ENCODE assay signal across 11 cellular contexts in genomic region chr4:10123227-10124101, GRCh38. TPM values are rescaled to one million over a fixed set of nuclear protein-coding genes. Genes with fewer than 3 reads are reported as not detected.
DNase-seq lines count a peak whose midpoint lies in the region; ATAC-seq, FAIRE-seq and TF ChIP-seq lines count a peak whose summit lies in the region.
"Had no signal": no experiment of that assay in that cellular context is flagged by ENCODE, and none has a peak within 500 bp of the region (broad histone marks: within the 10 kb centered on the region; RNA-seq: fewer than 3 reads in every experiment).

No MANE protein-coding gene starts in this region.

- H2AFZ ChIP-seq in astrocyte (ENCODE audit: low read depth, low read length) (no peak overlapping the region), HepG2 (ENCODE audit: low read length) (no peak overlapping the region)

- H3K4me1 Mint-ChIP-seq in astrocyte (ENCODE audit: low read depth, unreplicated experiment): peaks cover 26% of the 10 kb centered on the region

- whole genome bisulfite sequencing in HepG2 (ENCODE audit: low lambda C conversion rate): 37% methylated on average over 6 of the region's 12 CpGs

- peak overlapping the region in 9 of 11 experiments; percentile 18 to 61 (median 54); a peak in 15 of 22 replicates for H3K27ac ChIP-seq in BLaER1 treated with 17β-estradiol and CSF1 and Interleukin-3, amounts not matched to agents 10 nM and 100 nM
- no peak overlapping the region for H3K27ac ChIP-seq in astrocyte (ENCODE audit: low read depth, low read length)
- H3K27ac ChIP-seq in HepG2 (ENCODE audit: extremely low read length, insufficient read depth, low read length): peak overlapping the region; percentile 98

- CTCF ChIA-PET in HepG2 (lab: Yijun Ruan, JAX; ENCODE audit: low intra/inter-chr PET ratio, low total read pairs): no interaction called here

- H4K20me1 ChIP-seq in BLaER1 treated with 17β-estradiol and CSF1 and Interleukin-3, amounts not matched to agents 10 nM and 100 nM: no peaks in the 10 kb centered on the region
- no peaks in the 10 kb centered on the region for H4K20me1 ChIP-seq in astrocyte (ENCODE audit: insufficient read depth, low read length)
- no peaks in the 10 kb centered on the region for H4K20me1 ChIP-seq in HepG2 (ENCODE audit: insufficient read depth, low read length)

- ATAC-seq in HepG2 (peak; percentile 68), HG03457 (IDR thresholded peaks at IDR 0.05; ENCODE audit: unreplicated experiment) (no peak)

- TF ChIP-seq CTCF in astrocyte (IDR thresholded peaks at IDR 0.05; ENCODE audit: insufficient read depth, low read depth, low read length) (no peak), HepG2 (CRISPR knock-in tag; IDR thresholded peaks at IDR 0.05) (peak; percentile 47)

- peak in 1 of 2 experiments; percentile 27; a peak in 1 of 4 replicates for TF ChIP-seq POLR2A in HepG2 (IDR thresholded peaks at IDR 0.05; ENCODE audit: insufficient read depth in 1 of 2, low read depth in 2 of 2, low read length in 2 of 2)

- peak overlapping the region; percentile 63 to 98 (median 92) for H3K4me2 ChIP-seq in BLaER1 treated with 17β-estradiol and CSF1 and Interleukin-3, amounts not matched to agents 10 nM and 100 nM
- peak overlapping the region; percentile 48 for H3K4me2 ChIP-seq in astrocyte (ENCODE audit: low read length)
- peak overlapping the region; percentile 70 for H3K4me2 ChIP-seq in HepG2 (ENCODE audit: low read depth, low read length)

- H3K4me3 Mint-ChIP-seq in astrocyte (ENCODE audit: unreplicated experiment): no peak overlapping the region
- H3K4me3 Mint-ChIP-seq: naive B cell had no signal

- H3K9me3 ChIP-seq in BLaER1 treated with 17β-estradiol and CSF1 and Interleukin-3, amounts not matched to agents 10 nM and 100 nM (replicated peaks in 1 of 11): peaks cover 0 to 24% (median 18%) of the 10 kb centered on the region in 11 experiments; a peak in 15 of 22 replicates
- no peaks in the 10 kb centered on the region for H3K9me3 ChIP-seq in astrocyte (ENCODE audit: insufficient read depth, low read depth, low read length)
- no peaks in the 10 kb centered on the region for H3K9me3 ChIP-seq in HepG2 (ENCODE audit: low read length)

- H3K27me3 Mint-ChIP-seq in astrocyte (ENCODE audit: low read depth, unreplicated experiment): peaks cover 6% of the 10 kb centered on the region

- peak in 1 of 2 experiments; percentile 43; a peak in 2 of 4 replicates for TF ChIP-seq EP300 in HepG2 (IDR thresholded peaks at IDR 0.05; ENCODE audit: low read depth in 2 of 2, low read length in 2 of 2)
- peak; percentile 60 for TF ChIP-seq EP300 in HepG2 (CRISPR knock-in tag; IDR thresholded peaks at IDR 0.05; ENCODE audit: borderline replicate concordance)

- H3K4me3 ChIP-seq in BLaER1 treated with 17β-estradiol and CSF1 and Interleukin-3, amounts not matched to agents 10 nM and 100 nM: peak overlapping the region in 3 of 10 experiments; percentile 20 to 29 (median 25); a peak in 3 of 20 replicates
- H3K4me3 ChIP-seq in astrocyte (ENCODE audit: insufficient read depth, low read depth, low read length): no peak overlapping the region
- peak overlapping the region in 1 of 3 experiments; percentile 23; a peak in 2 of 6 replicates for H3K4me3 ChIP-seq in HepG2 (replicated peaks in 1 of 3; ENCODE audit: insufficient read depth in 1 of 3, low read depth in 2 of 3, low read length in 3 of 3)

- no peaks in the 10 kb centered on the region for H3K36me3 Mint-ChIP-seq in astrocyte (ENCODE audit: low read depth, unreplicated experiment)
- H3K36me3 Mint-ChIP-seq: naive B cell had no signal

- FAIRE-seq in astrocyte (lab: Jason Lieb, UNC) (no peak), HepG2 (lab: Jason Lieb, UNC) (peak; percentile 76)

- H3K36me3 ChIP-seq in BLaER1 treated with 17β-estradiol and CSF1 and Interleukin-3, amounts not matched to agents 10 nM and 100 nM: no peaks in the 10 kb centered on the region
- no peaks in the 10 kb centered on the region for H3K36me3 ChIP-seq in astrocyte (ENCODE audit: insufficient read depth, low read length)
- H3K36me3 ChIP-seq in HepG2 (replicated peaks in 1 of 2; ENCODE audit: control insufficient read depth in 1 of 2, insufficient read depth in 2 of 2, low read length in 2 of 2): no peaks in the 10 kb centered on the region

- H3K4me1 ChIP-seq in BLaER1 treated with 17β-estradiol and CSF1 and Interleukin-3, amounts not matched to agents 10 nM and 100 nM: peaks cover 50 to 71% (median 68%) of the 10 kb centered on the region in 10 experiments
- H3K4me1 ChIP-seq in astrocyte (ENCODE audit: insufficient read depth, low read length) (peaks cover 9% of the 10 kb centered on the region), HepG2 (ENCODE audit: insufficient read depth, low read length) (peaks cover 62% of the 10 kb centered on the region)

- H3K27me3 ChIP-seq in BLaER1 treated with 17β-estradiol and CSF1 and Interleukin-3, amounts not matched to agents 10 nM and 100 nM: no peaks in the 10 kb centered on the region
- H3K27me3 ChIP-seq in astrocyte (ENCODE audit: insufficient read depth, low read length) (no peaks in the 10 kb centered on the region), HepG2 (ENCODE audit: control insufficient read depth in 1 of 2, insufficient read depth in 2 of 2, low read length in 2 of 2) (no peaks in the 10 kb centered on the region)

- intact Hi-C loops in HepG2 (cut with micrococcal nuclease; ENCODE audit: unreplicated experiment): loop anchor here (5.0 kb wide), 1 partner anchor 116 kb away; no protein-coding TSS in a partner anchor

- peak overlapping the region in 8 of 11 experiments; percentile 9 to 38 (median 27); a peak in 8 of 22 replicates for H3K9ac ChIP-seq in BLaER1 treated with 17β-estradiol and CSF1 and Interleukin-3, amounts not matched to agents 10 nM and 100 nM
- no peak overlapping the region for H3K9ac ChIP-seq in astrocyte (ENCODE audit: low read length)
- peak overlapping the region; percentile 89 for H3K9ac ChIP-seq in HepG2 (ENCODE audit: insufficient read depth, low read depth, low read length)

- no peaks in the 10 kb centered on the region for H3K9me3 Mint-ChIP-seq in astrocyte (ENCODE audit: unreplicated experiment)
- H3K9me3 Mint-ChIP-seq: naive B cell had no signal

- H3K27ac Mint-ChIP-seq in astrocyte (ENCODE audit: unreplicated experiment): no peak overlapping the region

- in situ Hi-C loops in HepG2 (cut with HindIII; ENCODE audit: extremely low pct_ligation_motif_present, low pct_unique_long_range_greater_than_20kb): no loop called here

- TF ChIP-seq RAD21 in HepG2 (CRISPR knock-in tag; IDR thresholded peaks at IDR 0.05): peak; percentile 27; the same call in 1 of the 2 replicates

- POLR2A ChIA-PET in HepG2 (lab: Yijun Ruan, JAX): no interaction called here

- no TSS peak for BruUV-seq in HepG2 (replicated peaks; lab: Mats Ljungman, UMichigan)

- DNase-seq in LoVo (ENCODE audit: low spot score): peak; percentile 22
- DNase-seq in astrocyte (ENCODE audit: low read depth): no peak
- DNase-seq in HepG2 (ENCODE audit: low spot score): peak; percentile 86
- no peak for DNase-seq in NCI-H1105 treated with DMSO at 0.1 percent for 48 hours (lab: John Stamatoyannopoulos, UW)
- DNase-seq in DMS153 (lab: John Stamatoyannopoulos, UW): no peak
- DNase-seq in HPDE6-E6E7 (ENCODE audit: extremely low spot score): no peak
- DNase-seq: GF-D8, naive B cell, RPMI8226 had no signal

- no peaks in the 10 kb centered on the region for H3K79me2 ChIP-seq in astrocyte (ENCODE audit: insufficient read depth, low read length)
- H3K79me2 ChIP-seq in HepG2 (ENCODE audit: insufficient read depth, low read length): no peaks in the 10 kb centered on the region

RNA-seq across cellular contexts. Expression of gene WDR1, which starts 6.9 kb away (rescaled TPM):
- 558 and 620 TPM in 2 replicates for total RNA-seq in astrocyte
- 106 and 120 TPM in 2 replicates for total RNA-seq in HepG2 (2016; rRNA removed; fragmentation: Illumina TruSeq; extraction: Trizol)
- 50.7 and 51.7 TPM in 2 replicates for total RNA-seq in HepG2 (2016; cell fraction: cytosol; rRNA removed; fragmentation: Illumina TruSeq; extraction: Trizol; ENCODE audit: low read depth)
- 98.1 and 109 TPM in 2 replicates for total RNA-seq in HepG2 (2016; cell fraction: insoluble cytoplasmic fraction; rRNA removed; fragmentation: Illumina TruSeq; extraction: Trizol)
- 54.9 and 56.0 TPM in 2 replicates for total RNA-seq in HepG2 (2016; cell fraction: membrane; rRNA removed; fragmentation: Illumina TruSeq; extraction: Trizol)
- 57.3 and 65.4 TPM in 2 replicates for total RNA-seq in HepG2 (2016; cell fraction: nucleus; rRNA removed; fragmentation: Illumina TruSeq; extraction: Trizol)
- 198 and 199 TPM in 2 replicates for polyA plus RNA-seq in HepG2 (2011; rRNA removed)
- 187 and 226 TPM in 2 replicates for polyA plus RNA-seq in HepG2 (2011; cell fraction: cytosol; rRNA removed)
- 166 and 177 TPM in 2 replicates for polyA plus RNA-seq in HepG2 (2011; cell fraction: nucleus; rRNA removed)
- polyA plus RNA-seq in HepG2 (2012): 117 and 122 TPM in 2 replicates
- 33.9 and 35.4 TPM in 2 replicates for polyA plus RNA-seq in HepG2 (2016; cell fraction: cytosol; fragmentation: Illumina TruSeq; extraction: Trizol; ENCODE audit: low read depth)
- 136 and 179 TPM in 2 replicates for polyA plus RNA-seq in HepG2 (2016; cell fraction: insoluble cytoplasmic fraction; fragmentation: Illumina TruSeq; extraction: Trizol; ENCODE audit: low read depth)
- polyA plus RNA-seq in HepG2 (2016; cell fraction: membrane; fragmentation: Illumina TruSeq; extraction: Trizol; ENCODE audit: low read depth): 47.7 and 51.7 TPM in 2 replicates
- 118 and 124 TPM in 2 replicates for polyA plus RNA-seq in HepG2 (2016; cell fraction: nucleus; fragmentation: Illumina TruSeq; extraction: Trizol; ENCODE audit: insufficient read depth, low read depth)
- 149 and 296 TPM in 2 replicates for polyA minus RNA-seq in HepG2 (2011; rRNA and poly(A)+ RNA removed; ENCODE audit: low replicate concordance)
- 111 and 136 TPM in 2 replicates for polyA minus RNA-seq in HepG2 (2011; cell fraction: cytosol; rRNA and poly(A)+ RNA removed)
- polyA minus RNA-seq in HepG2 (2011; cell fraction: nucleus; rRNA and poly(A)+ RNA removed): 82.2 and 96.2 TPM in 2 replicates

Comparison
In these comparisons a context has a peak if more than half of its experiments do, and no peak if none do; other contexts are left out.
1. DNase-seq: peak in LoVo (single experiment) and HepG2 (single experiment); none in astrocyte (single experiment), NCI-H1105 treated with DMSO at 0.1 percent for 48 hours (single experiment), DMS153 (single experiment) and HPDE6-E6E7 (single experiment).
2. Peak in every context shown above with its lines, with median percentiles within 50 percentile points of each other: H3K4me2 ChIP-seq.